ENCODE assay signal across 9 cellular contexts in genomic region chr1:54050435-54050834, GRCh38. TPM values are rescaled to one million over a fixed set of nuclear protein-coding genes. Genes with fewer than 3 reads are reported as not detected.
"Had no signal": no experiment of that assay in that cellular context is flagged by ENCODE, and none has a peak within 500 bp of the region (broad histone marks: within the 10 kb centered on the region; RNA-seq: fewer than 3 reads in every experiment).

No MANE protein-coding gene starts in this region.

RNA-seq across cellular contexts. Expression of gene LDLRAD1, which starts 32.4 kb away (rescaled TPM):
- total RNA-seq: activated CD4-positive, alpha-beta memory T cell treated with anti-CD3 and anti-CD28 coated beads, Interleukin-2, amount 10 ng/mL, durations not matched to agents 7 days and 5 days; activated CD8-positive, alpha-beta memory T cell treated with anti-CD3 and anti-CD28 coated beads, Interleukin-2, amount 10 ng/mL, durations not matched to agents 7 days and 5 days; activated T-cell treated with anti-CD3 and anti-CD28 coated beads, Interleukin-2, amount 50 U/mL, for 72 hours; activated T-helper 17 cell treated with anti-CD3 and anti-CD28 coated beads, Interleukin-2, amount 50 U/mL, for 72 hours; PC-3; Peyer's patch; SJSA1 had no signal
- polyA plus RNA-seq: IgD-negative memory B cell, SK-N-SH had no signal
